20 cellular contexts compared by ENCODE assay signal in the genomic region with DNA sequence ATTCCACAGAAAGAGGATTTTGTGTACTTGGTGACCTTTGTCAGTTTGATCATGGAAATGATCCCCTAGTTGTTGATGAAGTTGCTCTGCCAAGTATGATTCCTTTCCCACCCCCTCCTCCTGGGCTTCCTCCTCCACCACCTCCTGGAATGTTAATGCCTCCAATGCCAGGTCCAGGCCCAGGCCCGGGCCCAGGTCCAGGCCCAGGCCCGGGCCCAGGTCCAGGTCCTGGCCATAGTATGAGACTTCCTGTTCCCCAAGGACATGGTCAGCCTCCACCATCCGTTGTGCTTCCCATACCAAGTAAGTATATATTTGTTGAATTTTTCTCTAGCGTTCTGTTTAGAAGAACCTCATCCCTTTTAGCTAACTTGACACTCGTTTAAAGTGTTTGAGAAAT.
"Had no signal": no experiment of that assay in that cellular context is flagged by ENCODE, and none has a peak within 500 bp of the region (broad histone marks: within the 10 kb centered on the region; RNA-seq: fewer than 3 reads in every experiment).

No MANE protein-coding gene starts in this region.

- FAIRE-seq: kidney had no signal

- DNase-seq: activated CD4-positive, alpha-beta memory T cell treated with anti-CD3 and anti-CD28 coated beads for 36 hours; activated CD4-positive, alpha-beta T cell treated with anti-CD3 and anti-CD28 coated beads for 36 hours; activated CD8-positive, alpha-beta memory T cell treated with anti-CD3 and anti-CD28 coated beads, Interleukin-2, amount 10 ng/mL, durations not matched to agents 7 days and 5 days; activated effector memory CD4-positive, alpha-beta T cell treated with anti-CD3 and anti-CD28 coated beads, Interleukin-2, amount 50 U/mL, for 16 hours; activated T-cell treated with anti-CD3 and anti-CD28 coated beads, Interleukin-2, amount 50 U/mL, for 1 hour; brain microvascular endothelial cell; cerebellar nuclear complex; hippocampal formation; kidney; mesendoderm; occipital lobe; psoas muscle; sigmoid colon; spleen; T-helper 17 cell; WERI-Rb-1 had no signal

- H3K9me3 Mint-ChIP-seq: activated CD4-positive, alpha-beta memory T cell treated with anti-CD3 and anti-CD28 coated beads for 36 hours; activated naive CD4-positive, alpha-beta T cell treated with anti-CD3 and anti-CD28 coated beads, Interleukin-2, amount 50 U/mL, for 24 hours; nephron; stimulated activated naive CD8-positive, alpha-beta T cell treated with anti-CD3 and anti-CD28 coated beads, Interleukin-15, Interleukin-2, amounts not matched to agents 100 ng/mL and 50 ng/mL, for 24 hours had no signal

- H3K4me1 Mint-ChIP-seq: activated naive CD4-positive, alpha-beta T cell treated with anti-CD3 and anti-CD28 coated beads, Interleukin-2, amount 50 U/mL, for 24 hours; nephron had no signal

- ATAC-seq: activated CD4-positive, alpha-beta T cell treated with anti-CD3 and anti-CD28 coated beads for 36 hours; activated CD8-positive, alpha-beta memory T cell treated with anti-CD3 and anti-CD28 coated beads, Interleukin-2, amount 10 ng/mL, durations not matched to agents 7 days and 5 days; gastroesophageal sphincter; T-helper 17 cell had no signal

- H3K27me3 Mint-ChIP-seq: activated CD4-positive, alpha-beta memory T cell treated with anti-CD3 and anti-CD28 coated beads for 36 hours; activated CD4-positive, alpha-beta T cell treated with anti-CD3 and anti-CD28 coated beads for 36 hours; activated CD8-positive, alpha-beta memory T cell treated with anti-CD3 and anti-CD28 coated beads, Interleukin-2, amount 10 ng/mL, durations not matched to agents 7 days and 5 days; activated naive CD4-positive, alpha-beta T cell treated with anti-CD3 and anti-CD28 coated beads, Interleukin-2, amount 50 U/mL, for 24 hours; stimulated activated naive CD8-positive, alpha-beta T cell treated with anti-CD3 and anti-CD28 coated beads, Interleukin-15, Interleukin-2, amounts not matched to agents 100 ng/mL and 50 ng/mL, for 24 hours; T-helper 17 cell had no signal

- H3K4me3 ChIP-seq: gastroesophageal sphincter, psoas muscle, sigmoid colon, spleen had no signal

- H3K27ac Mint-ChIP-seq: activated CD4-positive, alpha-beta memory T cell treated with anti-CD3 and anti-CD28 coated beads for 36 hours; activated CD4-positive, alpha-beta T cell treated with anti-CD3 and anti-CD28 coated beads for 36 hours; activated CD8-positive, alpha-beta memory T cell treated with anti-CD3 and anti-CD28 coated beads, Interleukin-2, amount 10 ng/mL, durations not matched to agents 7 days and 5 days; activated naive CD4-positive, alpha-beta T cell treated with anti-CD3 and anti-CD28 coated beads, Interleukin-2, amount 50 U/mL, for 24 hours; nephron; stimulated activated naive CD8-positive, alpha-beta T cell treated with anti-CD3 and anti-CD28 coated beads, Interleukin-15, Interleukin-2, amounts not matched to agents 100 ng/mL and 50 ng/mL, for 24 hours; T-helper 17 cell had no signal

- H3K4me3 Mint-ChIP-seq: activated CD4-positive, alpha-beta memory T cell treated with anti-CD3 and anti-CD28 coated beads for 36 hours; activated CD4-positive, alpha-beta T cell treated with anti-CD3 and anti-CD28 coated beads for 36 hours; activated CD8-positive, alpha-beta memory T cell treated with anti-CD3 and anti-CD28 coated beads, Interleukin-2, amount 10 ng/mL, durations not matched to agents 7 days and 5 days; activated naive CD4-positive, alpha-beta T cell treated with anti-CD3 and anti-CD28 coated beads, Interleukin-2, amount 50 U/mL, for 24 hours; nephron; stimulated activated naive CD8-positive, alpha-beta T cell treated with anti-CD3 and anti-CD28 coated beads, Interleukin-15, Interleukin-2, amounts not matched to agents 100 ng/mL and 50 ng/mL, for 24 hours; T-helper 17 cell had no signal
